In the genomic region with DNA sequence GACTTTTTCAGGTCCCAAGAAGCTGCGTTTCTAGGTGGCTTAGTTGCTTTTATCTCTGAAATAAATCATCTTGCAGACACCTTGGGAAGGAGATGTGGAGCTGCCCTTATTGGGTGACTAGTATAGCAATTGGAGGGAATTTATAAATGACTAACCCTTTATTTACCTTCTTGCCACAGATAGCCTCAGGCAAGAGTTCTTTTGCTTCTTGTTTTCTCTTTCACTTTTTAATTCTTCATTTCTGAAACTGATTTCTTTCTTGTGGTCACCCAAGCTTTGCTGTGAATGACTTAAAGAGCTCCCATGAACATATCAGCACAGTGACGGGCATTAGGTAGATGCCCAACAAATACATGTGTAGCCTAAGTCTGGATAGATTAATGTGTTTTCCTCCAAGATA, we compare ENCODE assay signal across 11 cellular contexts. TPM values are rescaled to one million over a fixed set of nuclear protein-coding genes. Genes with fewer than 3 reads are reported as not detected.
DNase-seq lines count a peak whose midpoint lies in the region; ATAC-seq, FAIRE-seq and TF ChIP-seq lines count a peak whose summit lies in the region.
"Had no signal": no experiment of that assay in that cellular context is flagged by ENCODE, and none has a peak within 500 bp of the region (broad histone marks: within the 10 kb centered on the region; RNA-seq: fewer than 3 reads in every experiment).

No MANE protein-coding gene starts in this region.

- H3K27me3 ChIP-seq in HUES48 (ENCODE audit: control insufficient read depth, insufficient read depth, low read length): no peaks in the 10 kb centered on the region
- H3K27me3 ChIP-seq in smooth muscle cell (ENCODE audit: low read depth): no peaks in the 10 kb centered on the region
- H3K27me3 ChIP-seq in GM23248 (replicated peaks; ENCODE audit: insufficient read depth): peaks cover 3% of the 10 kb centered on the region; the same call in 1 of the 2 replicates
- H3K27me3 ChIP-seq: upper lobe of right lung had no signal

- FAIRE-seq in urothelium cell line (lab: Jason Lieb, UNC): no peak
- FAIRE-seq: A204.1, islet of Langerhans had no signal

- H4K20me1 ChIP-seq in smooth muscle cell (ENCODE audit: low read depth): no peaks in the 10 kb centered on the region
- H4K20me1 ChIP-seq in GM23248 (ENCODE audit: insufficient read depth): no peaks in the 10 kb centered on the region

- H3K27me3 Mint-ChIP-seq in activated CD8-positive, alpha-beta T cell treated with anti-CD3 and anti-CD28 coated beads for 36 hours: peaks cover 2% of the 10 kb centered on the region
- peaks cover 8% of the 10 kb centered on the region for H3K27me3 Mint-ChIP-seq in activated CD8-positive, alpha-beta T cell treated with anti-CD3 and anti-CD28 coated beads, Interleukin-2, amount 10 ng/mL, durations not matched to agents 7 days and 5 days (ENCODE audit: low read depth)

- peak overlapping the region; percentile 21 for H3K27ac ChIP-seq in HUES48 (ENCODE audit: low read depth, low read length)
- peak overlapping the region; percentile 93 for H3K27ac ChIP-seq in smooth muscle cell (ENCODE audit: low read depth)
- H3K27ac ChIP-seq in GM23248: no peak overlapping the region
- H3K27ac ChIP-seq: upper lobe of right lung had no signal

- H3K4me2 ChIP-seq in smooth muscle cell (peak overlapping the region; percentile 78), GM23248 (ENCODE audit: unreplicated experiment) (no peak overlapping the region)

- peaks cover 6% of the 10 kb centered on the region for H3F3A ChIP-seq in smooth muscle cell (ENCODE audit: low read depth)
- no peaks in the 10 kb centered on the region; the same call in 1 of the 2 replicates for H3F3A ChIP-seq in GM23248 (ENCODE audit: insufficient read depth)

- intact Hi-C loops in activated CD8-positive, alpha-beta T cell treated with anti-CD3 and anti-CD28 coated beads for 36 hours (cut with micrococcal nuclease): no loop called here

- ATAC-seq in activated CD8-positive, alpha-beta T cell treated with anti-CD3 and anti-CD28 coated beads for 36 hours: peak; percentile 69
- no peak for ATAC-seq in activated CD8-positive, alpha-beta T cell treated with anti-CD3 and anti-CD28 coated beads, Interleukin-2, amount 10 ng/mL, durations not matched to agents 7 days and 5 days
- ATAC-seq in HG02763 (IDR thresholded peaks at IDR 0.05; ENCODE audit: unreplicated experiment): peak; percentile 80
- ATAC-seq: upper lobe of right lung had no signal

- no peaks in the 10 kb centered on the region for H3K36me3 Mint-ChIP-seq in activated CD8-positive, alpha-beta T cell treated with anti-CD3 and anti-CD28 coated beads for 36 hours (ENCODE audit: low read depth)
- H3K36me3 Mint-ChIP-seq in activated CD8-positive, alpha-beta T cell treated with anti-CD3 and anti-CD28 coated beads, Interleukin-2, amount 10 ng/mL, durations not matched to agents 7 days and 5 days (ENCODE audit: low read depth): no peaks in the 10 kb centered on the region

- H3K4me3 ChIP-seq in HUES48 (ENCODE audit: low read depth, low read length): no peak overlapping the region
- H3K4me3 ChIP-seq in smooth muscle cell: no peak overlapping the region
- no peak overlapping the region for H3K4me3 ChIP-seq in GM23248
- H3K4me3 ChIP-seq: upper lobe of right lung had no signal

- H3K4me3 Mint-ChIP-seq in activated CD8-positive, alpha-beta T cell treated with anti-CD3 and anti-CD28 coated beads for 36 hours: no peak overlapping the region
- no peak overlapping the region for H3K4me3 Mint-ChIP-seq in activated CD8-positive, alpha-beta T cell treated with anti-CD3 and anti-CD28 coated beads, Interleukin-2, amount 10 ng/mL, durations not matched to agents 7 days and 5 days

- TF ChIP-seq CTCF in activated CD8-positive, alpha-beta T cell treated with anti-CD3 and anti-CD28 coated beads for 36 hours (IDR thresholded peaks at IDR 0.05): no peak
- no peak for TF ChIP-seq CTCF in smooth muscle cell (IDR thresholded peaks at IDR 0.05; ENCODE audit: borderline replicate concordance, insufficient read depth, poor library complexity, severe bottlenecking)

- WGBS in smooth muscle cell (ENCODE audit: low lambda C conversion rate): 32% methylated on average over 2 of the region's 2 CpGs
- WGBS in GM23248 (ENCODE audit: low coverage in 1 of 2, low lambda C conversion rate in 2 of 2, missing lambda C conversion rate in 2 of 2), 2 experiments: 21 to 25% methylated on average over 2 of the region's 2 CpGs

- DNase-seq in activated CD8-positive, alpha-beta T cell treated with anti-CD3 and anti-CD28 coated beads for 36 hours: no peak
- DNase-seq in activated CD8-positive, alpha-beta T cell treated with anti-CD3 and anti-CD28 coated beads, Interleukin-2, amount 10 ng/mL, durations not matched to agents 7 days and 5 days: no peak
- DNase-seq in smooth muscle cell (lab: John Stamatoyannopoulos, UW; ENCODE audit: unreplicated experiment): no peak
- DNase-seq in urothelium cell line (ENCODE audit: low spot score): no peak
- DNase-seq in superior temporal gyrus (ENCODE audit: extremely low spot score): no peak
- DNase-seq in GM23248: no peak
- DNase-seq: upper lobe of right lung had no signal

- peaks cover 2% of the 10 kb centered on the region for H3K4me1 Mint-ChIP-seq in activated CD8-positive, alpha-beta T cell treated with anti-CD3 and anti-CD28 coated beads for 36 hours (ENCODE audit: low read depth)
- H3K4me1 Mint-ChIP-seq in activated CD8-positive, alpha-beta T cell treated with anti-CD3 and anti-CD28 coated beads, Interleukin-2, amount 10 ng/mL, durations not matched to agents 7 days and 5 days (ENCODE audit: low read depth): peaks cover 11% of the 10 kb centered on the region

- H3K9me3 ChIP-seq in HUES48 (ENCODE audit: control insufficient read depth, insufficient read depth, low read length): no peaks in the 10 kb centered on the region
- H3K9me3 ChIP-seq in smooth muscle cell (replicated peaks; ENCODE audit: low read depth): no peaks in the 10 kb centered on the region
- H3K9me3 ChIP-seq in GM23248 (ENCODE audit: low read depth): no peaks in the 10 kb centered on the region
- H3K9me3 ChIP-seq: upper lobe of right lung had no signal

- H3K4me1 ChIP-seq in HUES48 (ENCODE audit: control insufficient read depth, insufficient read depth, low read length): peaks cover 15% of the 10 kb centered on the region
- no peaks in the 10 kb centered on the region for H3K4me1 ChIP-seq in smooth muscle cell (ENCODE audit: low read depth)
- H3K4me1 ChIP-seq in GM23248 (ENCODE audit: insufficient read depth): no peaks in the 10 kb centered on the region
- H3K4me1 ChIP-seq: upper lobe of right lung had no signal

- H2AFZ ChIP-seq in smooth muscle cell (ENCODE audit: low read depth): no peak overlapping the region
- no peak overlapping the region for H2AFZ ChIP-seq in GM23248

- H3K9me3 Mint-ChIP-seq in activated CD8-positive, alpha-beta T cell treated with anti-CD3 and anti-CD28 coated beads for 36 hours: no peaks in the 10 kb centered on the region
- no peaks in the 10 kb centered on the region for H3K9me3 Mint-ChIP-seq in activated CD8-positive, alpha-beta T cell treated with anti-CD3 and anti-CD28 coated beads, Interleukin-2, amount 10 ng/mL, durations not matched to agents 7 days and 5 days (ENCODE audit: insufficient read depth)

- CTCF ChIA-PET in activated CD8-positive, alpha-beta T cell treated with anti-CD3 and anti-CD28 coated beads for 36 hours (lab: Charles Lee): no interaction called here
- CTCF ChIA-PET in activated CD8-positive, alpha-beta T cell treated with anti-CD3 and anti-CD28 coated beads, Interleukin-2, amount 10 ng/mL, durations not matched to agents 7 days and 5 days (lab: Charles Lee): no interaction called here

- H3K79me2 ChIP-seq in smooth muscle cell (ENCODE audit: low read depth) (peaks cover 3% of the 10 kb centered on the region), GM23248 (ENCODE audit: insufficient read depth) (no peaks in the 10 kb centered on the region)

- in situ Hi-C loops in GM23248 (cut with MboI): no loop called here

- POLR2A ChIA-PET in activated CD8-positive, alpha-beta T cell treated with anti-CD3 and anti-CD28 coated beads for 36 hours (lab: Charles Lee): no interaction called here
- POLR2A ChIA-PET in activated CD8-positive, alpha-beta T cell treated with anti-CD3 and anti-CD28 coated beads, Interleukin-2, amount 10 ng/mL, durations not matched to agents 7 days and 5 days (lab: Charles Lee): no interaction called here

- H3K36me3 ChIP-seq in HUES48 (ENCODE audit: control insufficient read depth, insufficient read depth, low read length) (no peaks in the 10 kb centered on the region), smooth muscle cell (ENCODE audit: low read depth) (no peaks in the 10 kb centered on the region), GM23248 (ENCODE audit: low read depth) (no peaks in the 10 kb centered on the region)
- H3K36me3 ChIP-seq: upper lobe of right lung had no signal

- H3K9ac ChIP-seq in HUES48 (ENCODE audit: low read depth, low read length): no peak overlapping the region
- no peak overlapping the region for H3K9ac ChIP-seq in smooth muscle cell (ENCODE audit: low read depth)
- no peak overlapping the region for H3K9ac ChIP-seq in GM23248

- H3K9me2 ChIP-seq in GM23248 (ENCODE audit: insufficient read depth): no peaks in the 10 kb centered on the region

- no peak overlapping the region for H3K27ac Mint-ChIP-seq in activated CD8-positive, alpha-beta T cell treated with anti-CD3 and anti-CD28 coated beads for 36 hours
- H3K27ac Mint-ChIP-seq in activated CD8-positive, alpha-beta T cell treated with anti-CD3 and anti-CD28 coated beads, Interleukin-2, amount 10 ng/mL, durations not matched to agents 7 days and 5 days: no peak overlapping the region

RNA-seq across cellular contexts. Expression of a gene that starts 3.0 kb away (rescaled TPM):
- total RNA-seq in activated CD8-positive, alpha-beta T cell treated with anti-CD3 and anti-CD28 coated beads for 36 hours: not detected
- not detected for total RNA-seq in activated CD8-positive, alpha-beta T cell treated with anti-CD3 and anti-CD28 coated beads, Interleukin-2, amount 10 ng/mL, durations not matched to agents 7 days and 5 days
- 9.2 and 10.6 TPM in 2 replicates for total RNA-seq in smooth muscle cell
- polyA plus RNA-seq in smooth muscle cell (1.5 and 9.1 TPM in 2 replicates), GM23248 (2016; fragmentation: Nextera tagmentation; extraction: Ambion mirVana) (not detected in 2 replicates)
- 0.11 TPM in 1 of 2 replicates, not detected in the other for total RNA-seq in GM23248 (2014; rRNA removed; shearing (Covaris generic))
- total RNA-seq: upper lobe of right lung had no signal
